Comparison of ENCODE assay signal across 21 cellular contexts in genomic region chr5:98563885-98564653, GRCh38.
DNase-seq lines count a peak whose midpoint lies in the region; ATAC-seq and TF ChIP-seq lines count a peak whose summit lies in the region.
"Had no signal": no experiment of that assay in that cellular context is flagged by ENCODE, and none has a peak within 500 bp of the region (broad histone marks: within the 10 kb centered on the region; RNA-seq: fewer than 3 reads in every experiment).

No MANE protein-coding gene starts in this region.

- H3K4me1 Mint-ChIP-seq in endodermal cell = peaks cover 29% of the 10 kb centered on the region
- H3K4me1 Mint-ChIP-seq: CD8-positive, alpha-beta memory T cell had no signal

- no peaks in the 10 kb centered on the region for H3K27me3 ChIP-seq in endodermal cell (ENCODE audit: control insufficient read depth, insufficient read depth, low read length, poor library complexity, severe bottlenecking)
- H3K27me3 ChIP-seq in hepatocyte = no peaks in the 10 kb centered on the region
- no peaks in the 10 kb centered on the region for H3K27me3 ChIP-seq in effector memory CD4-positive, alpha-beta T cell (replicated peaks; ENCODE audit: control insufficient read depth, insufficient read depth, low read length, poor library complexity, severe bottlenecking)
- no peaks in the 10 kb centered on the region for H3K27me3 ChIP-seq in ascending aorta

- peaks cover 2% of the 10 kb centered on the region for H3K9me3 Mint-ChIP-seq in endodermal cell
- H3K9me3 Mint-ChIP-seq: GM23338 had no signal

- peak overlapping the region; percentile 22 for H3K4me2 ChIP-seq in hepatocyte
- H3K4me2 ChIP-seq: GM23338, KMS-11 had no signal

- no peaks in the 10 kb centered on the region for H3K27me3 Mint-ChIP-seq in endodermal cell (ENCODE audit: insufficient read depth)

- H3K9ac ChIP-seq in endodermal cell (ENCODE audit: extremely low read depth, low read length, poor library complexity, severe bottlenecking) = no peak overlapping the region
- H3K9ac ChIP-seq: KMS-11 had no signal

- ATAC-seq in sciatic nerve (peak; percentile 63), left lobe of liver (no peak)
- ATAC-seq: GM23338 had no signal

- no peaks in the 10 kb centered on the region for H4K20me1 ChIP-seq in hepatocyte (ENCODE audit: insufficient read depth, poor library complexity, severe bottlenecking)

- H3K9me3 ChIP-seq in endodermal cell (ENCODE audit: control insufficient read depth, low read length) = peaks cover 6% of the 10 kb centered on the region
- H3K9me3 ChIP-seq in hepatocyte (ENCODE audit: low read depth) = no peaks in the 10 kb centered on the region
- no peaks in the 10 kb centered on the region for H3K9me3 ChIP-seq in effector memory CD4-positive, alpha-beta T cell (ENCODE audit: control insufficient read depth, low read length)
- H3K9me3 ChIP-seq in ascending aorta = no peaks in the 10 kb centered on the region
- H3K9me3 ChIP-seq: HAP-1 had no signal

- peak overlapping the region; percentile 7 for H3K4me3 ChIP-seq in endodermal cell (ENCODE audit: low read length)
- no peak overlapping the region for H3K4me3 ChIP-seq in hepatocyte
- H3K4me3 ChIP-seq in effector memory CD4-positive, alpha-beta T cell (ENCODE audit: insufficient read depth, low read depth, low read length, poor library complexity, severe bottlenecking) = no peak overlapping the region
- no peak overlapping the region for H3K4me3 ChIP-seq in ascending aorta
- H3K4me3 ChIP-seq: GM23338, HAP-1 had no signal

- no peak overlapping the region for H3K27ac Mint-ChIP-seq in endodermal cell
- H3K27ac Mint-ChIP-seq: CD8-positive, alpha-beta memory T cell; GM23338 had no signal

- peaks cover 6% of the 10 kb centered on the region for H3K36me3 ChIP-seq in endodermal cell (ENCODE audit: control insufficient read depth, insufficient read depth, low read length)
- H3K36me3 ChIP-seq in hepatocyte (replicated peaks; ENCODE audit: insufficient read depth, low read depth) = no peaks in the 10 kb centered on the region
- no peaks in the 10 kb centered on the region for H3K36me3 ChIP-seq in effector memory CD4-positive, alpha-beta T cell (ENCODE audit: control insufficient read depth, insufficient read depth, low read length)
- no peaks in the 10 kb centered on the region for H3K36me3 ChIP-seq in ascending aorta
- H3K36me3 ChIP-seq: HAP-1 had no signal

- H3K27ac ChIP-seq in endodermal cell (ENCODE audit: low read depth, low read length) (no peak overlapping the region), hepatocyte (no peak overlapping the region), ascending aorta (no peak overlapping the region)
- H3K27ac ChIP-seq in effector memory CD4-positive, alpha-beta T cell (ENCODE audit: insufficient read depth, low read length, poor library complexity, severe bottlenecking) = no peak overlapping the region
- H3K27ac ChIP-seq: C4-2B, KMS-11 had no signal

- WGBS in endodermal cell (ENCODE audit: insufficient coverage in 1 of 2, insufficient read length in 1 of 2), 2 experiments = 87 to 95% methylated on average over 2 of the region's 2 CpGs
- 47% methylated on average over 2 of the region's 2 CpGs for WGBS in hepatocyte (ENCODE audit: low lambda C conversion rate, missing lambda C conversion rate)

- intact Hi-C loops in sciatic nerve (cut with DNase I) = no loop called here
- intact Hi-C loops in ascending aorta (cut with DNase I) = no loop called here

- DNase-seq in NCI-H748 (lab: John Stamatoyannopoulos, UW; ENCODE audit: unreplicated experiment) (peak; percentile 9), NCI-H748 treated with DMSO at 0.1 percent for 48 hours (lab: John Stamatoyannopoulos, UW) (no peak), endodermal cell (no peak), hepatocyte (ENCODE audit: low spot score) (no peak), sciatic nerve (ENCODE audit: low spot score) (no peak), left lobe of liver (ENCODE audit: low spot score) (no peak), ascending aorta (ENCODE audit: low spot score in 2 of 2) (no peak)
- DNase-seq in effector memory CD4-positive, alpha-beta T cell = no peak
- DNase-seq: Calu3; CD8-positive, alpha-beta memory T cell; DMS153; NCI-H1105; NCI-H1694; NCI-H2171; NCI-H345; NCI-H526; Right ventricle myocardium superior had no signal

- H2AFZ ChIP-seq in hepatocyte = no peak overlapping the region
- H2AFZ ChIP-seq: GM23338 had no signal

- no peak for TF ChIP-seq CTCF in endodermal cell (conservative IDR thresholded peaks at IDR 0.05)
- no peak for TF ChIP-seq CTCF in hepatocyte (IDR thresholded peaks at IDR 0.05; ENCODE audit: poor library complexity)
- TF ChIP-seq CTCF in ascending aorta (IDR thresholded peaks at IDR 0.05) = no peak

- no peaks in the 10 kb centered on the region for H3K79me2 ChIP-seq in hepatocyte

- no peaks in the 10 kb centered on the region for H3K9me2 ChIP-seq in hepatocyte (replicated peaks; ENCODE audit: insufficient read depth)

- H3K4me1 ChIP-seq in endodermal cell (ENCODE audit: control insufficient read depth, insufficient read depth, low read length) (peaks cover 5% of the 10 kb centered on the region), hepatocyte (ENCODE audit: insufficient read depth) (peaks cover 9% of the 10 kb centered on the region), ascending aorta (no peaks in the 10 kb centered on the region)
- H3K4me1 ChIP-seq in effector memory CD4-positive, alpha-beta T cell (ENCODE audit: control insufficient read depth, insufficient read depth, low read length, poor library complexity, severe bottlenecking) = no peaks in the 10 kb centered on the region
- H3K4me1 ChIP-seq: HAP-1 had no signal

- no peak overlapping the region for H3K4me3 Mint-ChIP-seq in endodermal cell
- H3K4me3 Mint-ChIP-seq: CD8-positive, alpha-beta memory T cell; GM23338 had no signal

- H3K36me3 Mint-ChIP-seq in endodermal cell (ENCODE audit: low read depth) = peaks cover 17% of the 10 kb centered on the region
- H3K36me3 Mint-ChIP-seq: CD8-positive, alpha-beta memory T cell had no signal
